ENCODE assay signal across 12 cellular contexts in genomic region chr9:76216161-76216649, GRCh38.
DNase-seq lines count a peak whose midpoint lies in the region; ATAC-seq and TF ChIP-seq lines count a peak whose summit lies in the region.
"Had no signal": no experiment of that assay in that cellular context is flagged by ENCODE, and none has a peak within 500 bp of the region (broad histone marks: within the 10 kb centered on the region; RNA-seq: fewer than 3 reads in every experiment).

No MANE protein-coding gene starts in this region.

- no peak overlapping the region for H2AFZ ChIP-seq in hepatocyte

- H3K9ac ChIP-seq in adipocyte (ENCODE audit: low read length) (no peak overlapping the region), endodermal cell (ENCODE audit: extremely low read depth, low read length, poor library complexity, severe bottlenecking) (no peak overlapping the region)
- H3K9ac ChIP-seq: BLaER1 treated with 17β-estradiol and CSF1 and Interleukin-3, amounts not matched to agents 10 nM and 100 nM had no signal

- no peaks in the 10 kb centered on the region for H3K9me2 ChIP-seq in hepatocyte (replicated peaks; ENCODE audit: insufficient read depth)

- H3K4me1 Mint-ChIP-seq in activated naive CD8-positive, alpha-beta T cell treated with anti-CD3 and anti-CD28 coated beads, Interleukin-2, amount 50 U/mL, for 24 hours, result no peaks in the 10 kb centered on the region
- no peaks in the 10 kb centered on the region for H3K4me1 Mint-ChIP-seq in activated naive CD8-positive, alpha-beta T cell treated with anti-CD3 and anti-CD28 coated beads for 36 hours
- peaks cover 8% of the 10 kb centered on the region for H3K4me1 Mint-ChIP-seq in endodermal cell

- WGBS in hepatocyte (ENCODE audit: low lambda C conversion rate, missing lambda C conversion rate), result 100% methylated on average over 2 of the region's 2 CpGs
- 92 to 97% methylated on average over 2 of the region's 2 CpGs for WGBS in endodermal cell (ENCODE audit: insufficient coverage in 1 of 2, insufficient read length in 1 of 2), 2 experiments

- DNase-seq in activated naive CD8-positive, alpha-beta T cell treated with anti-CD3 and anti-CD28 coated beads, Interleukin-2, amount 50 U/mL, for 24 hours, result no peak
- no peak for DNase-seq in activated naive CD8-positive, alpha-beta T cell treated with anti-CD3 and anti-CD28 coated beads for 36 hours
- DNase-seq in adipocyte (ENCODE audit: low read depth), result peak; percentile 92
- peak; percentile 16 for DNase-seq in hepatocyte (ENCODE audit: low spot score)
- DNase-seq in vagina (ENCODE audit: extremely low spot score in 2 of 2), result no peak
- DNase-seq in NCI-H2227 (lab: John Stamatoyannopoulos, UW; ENCODE audit: unreplicated experiment), result no peak
- DNase-seq in T-helper 2 cell, result no peak
- DNase-seq in endodermal cell, result no peak
- DNase-seq: midbrain, NCI-H446 treated with DMSO at 0.1 percent for 48 hours had no signal

- no peak overlapping the region for H3K4me2 ChIP-seq in hepatocyte

- H3K27me3 ChIP-seq in adipocyte (replicated peaks; ENCODE audit: control insufficient read depth, insufficient read depth, low read length) (peaks cover 5% of the 10 kb centered on the region), hepatocyte (no peaks in the 10 kb centered on the region), vagina (no peaks in the 10 kb centered on the region), endodermal cell (ENCODE audit: control insufficient read depth, insufficient read depth, low read length, poor library complexity, severe bottlenecking) (peaks cover 66% of the 10 kb centered on the region)
- H3K27me3 ChIP-seq: BLaER1 treated with 17β-estradiol and CSF1 and Interleukin-3, amounts not matched to agents 10 nM and 100 nM; esophagus muscularis mucosa had no signal

- no peaks in the 10 kb centered on the region for H3K27me3 Mint-ChIP-seq in activated naive CD8-positive, alpha-beta T cell treated with anti-CD3 and anti-CD28 coated beads, Interleukin-2, amount 50 U/mL, for 24 hours
- no peaks in the 10 kb centered on the region for H3K27me3 Mint-ChIP-seq in activated naive CD8-positive, alpha-beta T cell treated with anti-CD3 and anti-CD28 coated beads for 36 hours
- H3K27me3 Mint-ChIP-seq in endodermal cell (ENCODE audit: insufficient read depth), result peaks cover 58% of the 10 kb centered on the region

- TF ChIP-seq POLR2A in vagina (IDR thresholded peaks at IDR 0.05), result no peak

- H3K4me3 Mint-ChIP-seq in activated naive CD8-positive, alpha-beta T cell treated with anti-CD3 and anti-CD28 coated beads, Interleukin-2, amount 50 U/mL, for 24 hours, result no peak overlapping the region
- no peak overlapping the region for H3K4me3 Mint-ChIP-seq in activated naive CD8-positive, alpha-beta T cell treated with anti-CD3 and anti-CD28 coated beads for 36 hours
- no peak overlapping the region for H3K4me3 Mint-ChIP-seq in endodermal cell

- H3K36me3 Mint-ChIP-seq in activated naive CD8-positive, alpha-beta T cell treated with anti-CD3 and anti-CD28 coated beads, Interleukin-2, amount 50 U/mL, for 24 hours (ENCODE audit: low read depth), result no peaks in the 10 kb centered on the region
- H3K36me3 Mint-ChIP-seq in activated naive CD8-positive, alpha-beta T cell treated with anti-CD3 and anti-CD28 coated beads for 36 hours, result no peaks in the 10 kb centered on the region
- no peaks in the 10 kb centered on the region for H3K36me3 Mint-ChIP-seq in endodermal cell (ENCODE audit: low read depth)

- H3K4me3 ChIP-seq in adipocyte (ENCODE audit: low read length), result no peak overlapping the region
- H3K4me3 ChIP-seq in hepatocyte, result no peak overlapping the region
- no peak overlapping the region for H3K4me3 ChIP-seq in vagina
- no peak overlapping the region for H3K4me3 ChIP-seq in endodermal cell (ENCODE audit: low read length)
- H3K4me3 ChIP-seq: BLaER1 treated with 17β-estradiol and CSF1 and Interleukin-3, amounts not matched to agents 10 nM and 100 nM; esophagus muscularis mucosa had no signal

- H4K20me1 ChIP-seq in hepatocyte (ENCODE audit: insufficient read depth, poor library complexity, severe bottlenecking), result no peaks in the 10 kb centered on the region
- H4K20me1 ChIP-seq: BLaER1 treated with 17β-estradiol and CSF1 and Interleukin-3, amounts not matched to agents 10 nM and 100 nM had no signal

- no peak for TF ChIP-seq CTCF in hepatocyte (IDR thresholded peaks at IDR 0.05; ENCODE audit: poor library complexity)
- no peak for TF ChIP-seq CTCF in vagina (IDR thresholded peaks at IDR 0.05)
- no peak for TF ChIP-seq CTCF in endodermal cell (conservative IDR thresholded peaks at IDR 0.05)

- H3K27ac ChIP-seq in hepatocyte (no peak overlapping the region), vagina (peak overlapping the region; percentile 63), endodermal cell (ENCODE audit: low read depth, low read length) (no peak overlapping the region)

- H3K4me1 ChIP-seq in adipocyte (ENCODE audit: control insufficient read depth, insufficient read depth, low read length) (peaks cover 21% of the 10 kb centered on the region), hepatocyte (ENCODE audit: insufficient read depth) (peaks cover 5% of the 10 kb centered on the region), vagina (peaks cover 20% of the 10 kb centered on the region), endodermal cell (ENCODE audit: control insufficient read depth, insufficient read depth, low read length) (peaks cover 5% of the 10 kb centered on the region)

- H3K9me3 ChIP-seq in adipocyte (ENCODE audit: control insufficient read depth, low read length) (no peaks in the 10 kb centered on the region), hepatocyte (ENCODE audit: low read depth) (no peaks in the 10 kb centered on the region), vagina (no peaks in the 10 kb centered on the region), endodermal cell (ENCODE audit: control insufficient read depth, low read length) (no peaks in the 10 kb centered on the region)
- H3K9me3 ChIP-seq: BLaER1 treated with 17β-estradiol and CSF1 and Interleukin-3, amounts not matched to agents 10 nM and 100 nM; esophagus muscularis mucosa had no signal

- no peaks in the 10 kb centered on the region for H3K36me3 ChIP-seq in adipocyte (ENCODE audit: control insufficient read depth, insufficient read depth, low read length, severe bottlenecking)
- H3K36me3 ChIP-seq in hepatocyte (replicated peaks; ENCODE audit: insufficient read depth, low read depth), result no peaks in the 10 kb centered on the region
- no peaks in the 10 kb centered on the region for H3K36me3 ChIP-seq in vagina
- H3K36me3 ChIP-seq in endodermal cell (ENCODE audit: control insufficient read depth, insufficient read depth, low read length), result no peaks in the 10 kb centered on the region
- H3K36me3 ChIP-seq: BLaER1 treated with 17β-estradiol and CSF1 and Interleukin-3, amounts not matched to agents 10 nM and 100 nM; esophagus muscularis mucosa had no signal

- no peaks in the 10 kb centered on the region for H3K79me2 ChIP-seq in hepatocyte

- intact Hi-C loops in vagina (cut with DNase I), result no loop called here

- no peaks in the 10 kb centered on the region for H3K9me3 Mint-ChIP-seq in activated naive CD8-positive, alpha-beta T cell treated with anti-CD3 and anti-CD28 coated beads, Interleukin-2, amount 50 U/mL, for 24 hours
- no peaks in the 10 kb centered on the region for H3K9me3 Mint-ChIP-seq in activated naive CD8-positive, alpha-beta T cell treated with anti-CD3 and anti-CD28 coated beads for 36 hours
- no peaks in the 10 kb centered on the region for H3K9me3 Mint-ChIP-seq in endodermal cell

- no peak overlapping the region for H3K27ac Mint-ChIP-seq in activated naive CD8-positive, alpha-beta T cell treated with anti-CD3 and anti-CD28 coated beads, Interleukin-2, amount 50 U/mL, for 24 hours
- H3K27ac Mint-ChIP-seq in activated naive CD8-positive, alpha-beta T cell treated with anti-CD3 and anti-CD28 coated beads for 36 hours, result no peak overlapping the region
- no peak overlapping the region for H3K27ac Mint-ChIP-seq in endodermal cell

- ATAC-seq in activated naive CD8-positive, alpha-beta T cell treated with anti-CD3 and anti-CD28 coated beads, Interleukin-2, amount 50 U/mL, for 24 hours, result peak; percentile 65

Comparison
In these comparisons a context has a peak if more than half of its experiments do, and no peak if none do; other contexts are left out.
1. DNase-seq: peak in adipocyte (single experiment) and hepatocyte (single experiment); none in activated naive CD8-positive, alpha-beta T cell treated with anti-CD3 and anti-CD28 coated beads, Interleukin-2, amount 50 U/mL, for 24 hours (single experiment), activated naive CD8-positive, alpha-beta T cell treated with anti-CD3 and anti-CD28 coated beads for 36 hours (single experiment), vagina (0 of 2), NCI-H2227 (single experiment), T-helper 2 cell (0 of 5) and endodermal cell (single experiment).